Comparison of ENCODE assay signal across 3 cellular contexts in the genomic region with DNA sequence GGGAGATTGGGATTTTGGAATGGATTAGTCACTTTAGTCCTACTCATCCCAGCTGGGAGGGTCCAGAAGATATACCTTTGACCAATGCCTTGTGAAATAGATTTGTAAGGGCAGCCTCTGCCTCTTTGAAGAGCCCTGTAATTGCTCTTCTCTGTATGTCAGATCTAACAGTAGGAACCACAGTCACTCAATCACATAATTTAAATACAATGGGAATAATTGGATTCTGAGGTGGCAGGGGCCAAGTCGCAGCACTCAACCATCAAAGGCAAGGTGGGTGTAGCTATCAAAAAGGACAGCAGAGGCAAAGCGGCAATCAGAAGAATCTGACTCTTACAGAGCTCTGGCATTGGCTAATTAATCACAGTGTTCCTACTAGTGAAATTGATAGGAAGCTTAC.
"Had no signal": no experiment of that assay in that cellular context is flagged by ENCODE, and none has a peak within 500 bp of the region (broad histone marks: within the 10 kb centered on the region; RNA-seq: fewer than 3 reads in every experiment).

No MANE protein-coding gene starts in this region.

- ATAC-seq: GM12878 had no signal

- H3K4me3 ChIP-seq: GM12878 had no signal

- DNase-seq: GDM1, GF-D8 had no signal
